ENCODE assay signal across 32 cellular contexts in the genomic region with DNA sequence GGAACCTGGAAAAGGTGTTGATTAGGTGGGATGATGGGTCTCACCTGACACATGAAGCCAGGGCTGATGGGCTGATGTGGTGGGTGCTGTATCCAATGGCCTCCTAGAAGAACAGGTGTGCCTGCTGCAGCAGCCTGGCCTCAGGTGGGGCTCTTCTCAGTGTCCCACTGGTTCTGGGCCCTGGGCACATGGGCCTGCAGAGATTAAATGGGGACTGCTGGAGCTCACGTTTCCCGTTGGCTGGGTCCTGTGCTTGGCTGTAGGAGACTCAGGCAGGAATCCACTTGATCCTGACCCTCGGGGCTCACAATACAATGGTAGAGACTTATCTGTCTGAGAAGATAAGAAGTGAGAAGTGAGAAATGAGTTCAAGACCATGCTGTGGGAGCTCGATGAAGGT.
"Had no signal": no experiment of that assay in that cellular context is flagged by ENCODE, and none has a peak within 500 bp of the region (broad histone marks: within the 10 kb centered on the region; RNA-seq: fewer than 3 reads in every experiment).

No MANE protein-coding gene starts in this region.

- ATAC-seq: activated CD4-positive, CD25-positive, alpha-beta regulatory T cell treated with anti-CD3 and anti-CD28 coated beads, Interleukin-2, amount 50 U/mL, for 24 hours; activated CD8-positive, alpha-beta T cell treated with anti-CD3 and anti-CD28 coated beads for 36 hours; activated T-cell treated with anti-CD3 and anti-CD28 coated beads, Interleukin-2, amount 50 U/mL, for 4 hours; activated T-helper 17 cell treated with anti-CD3 and anti-CD28 coated beads, Interleukin-2, amount 50 U/mL, for 72 hours; effector memory CD8-positive, alpha-beta T cell; T-helper 17 cell had no signal

- H3K27me3 ChIP-seq: brain microvascular endothelial cell had no signal

- H3K27ac ChIP-seq: brain microvascular endothelial cell, WERI-Rb-1 had no signal

- DNase-seq: activated B cell treated with CpG ODN at 0.5 μM for 24 hours; activated CD4-positive, alpha-beta T cell treated with anti-CD3 and anti-CD28 coated beads for 48 hours; activated CD4-positive, alpha-beta T cell treated with anti-CD3 and anti-CD28 coated beads, Interleukin-2, amount 50 U/mL, for 1 hour; activated CD4-positive, alpha-beta T cell treated with anti-CD3 and anti-CD28 coated beads, Interleukin-2, amount 50 U/mL, for 48 hours; activated CD8-positive, alpha-beta memory T cell treated with anti-CD3 and anti-CD28 coated beads for 24 hours; activated CD8-positive, alpha-beta T cell treated with anti-CD3 and anti-CD28 coated beads for 36 hours; activated effector memory CD4-positive, alpha-beta T cell treated with Interleukin-2 at 50 U/mL for 16 hours; activated gamma-delta T cell treated with Interleukin-2 at 50 U/mL for 16 hours; activated naive CD4-positive, alpha-beta T cell treated with anti-CD3 and anti-CD28 coated beads, Interleukin-2, amount 50 U/mL, for 16 hours; activated naive CD4-positive, alpha-beta T cell treated with Interleukin-2 at 50 U/mL for 16 hours; activated T-cell treated with anti-CD3 and anti-CD28 coated beads, Interleukin-2, amount 50 U/mL, for 4 hours; amniotic stem cell; anterior cingulate cortex; brain microvascular endothelial cell; caudate nucleus; cortex of kidney; dermis blood vessel endothelial cell; effector CD4-positive, alpha-beta T cell; effector memory CD8-positive, alpha-beta T cell; foreskin fibroblast; head of caudate nucleus; T-helper 1 cell; T-helper 17 cell; T1000; WERI-Rb-1 had no signal

- FAIRE-seq: astrocyte, colon, endometrium, endothelial cell of umbilical vein, frontal cortex had no signal

- H3K36me3 ChIP-seq: brain microvascular endothelial cell, WERI-Rb-1 had no signal
